11 cellular contexts compared by ENCODE assay signal in genomic region chr2:951224-952006, GRCh38. TPM values are rescaled to one million over a fixed set of nuclear protein-coding genes. Genes with fewer than 3 reads are reported as not detected.
DNase-seq lines count a peak whose midpoint lies in the region; ATAC-seq lines count a peak whose summit lies in the region.
"Had no signal": no experiment of that assay in that cellular context is flagged by ENCODE, and none has a peak within 500 bp of the region (broad histone marks: within the 10 kb centered on the region; RNA-seq: fewer than 3 reads in every experiment).

No MANE protein-coding gene starts in this region.

- peaks cover 17 to 32% of the 10 kb centered on the region in 2 donors for H3K27me3 Mint-ChIP-seq in T-cell

- CTCF ChIA-PET in T-cell (lab: Charles Lee) = interaction anchor here in 1 of 2 donors (0.7 kb wide), 1 partner anchor 595 kb away, joined by 3 read pairs; no protein-coding TSS in a partner anchor

- POLR2A ChIA-PET in T-cell (lab: Charles Lee) = no interaction called here

- ATAC-seq in T-cell (replicated peaks in 1 of 4) (no peak), right cardiac atrium (peak in 1 of 2 donors; percentile 6), sciatic nerve (peak; percentile 7), HG02970 (IDR thresholded peaks at IDR 0.05; ENCODE audit: low FRiP score, unreplicated experiment) (no peak)
- ATAC-seq: HCT116 had no signal

- no peak overlapping the region for H3K27ac ChIP-seq in right cardiac atrium (ENCODE audit: low read length)
- H3K27ac ChIP-seq: KMS-11 had no signal

- H3K9me3 Mint-ChIP-seq in T-cell = no peaks in the 10 kb centered on the region

- no peaks in the 10 kb centered on the region for H3K36me3 Mint-ChIP-seq in T-cell

- WGBS in right cardiac atrium = 13% methylated on average over 34 of the region's 34 CpGs

- no peaks in the 10 kb centered on the region for H3K9me3 ChIP-seq in right cardiac atrium (ENCODE audit: control insufficient read depth, low read length)

- H3K4me3 ChIP-seq in right cardiac atrium (ENCODE audit: low read length) = peak overlapping the region; percentile 70

- H3K27ac Mint-ChIP-seq in T-cell = no peak overlapping the region

- peaks cover 19 to 30% (median 23%) of the 10 kb centered on the region in 3 donors for H3K4me1 Mint-ChIP-seq in T-cell

- intact Hi-C loops in right cardiac atrium (cut with DNase I) = loop anchor here in 2 of 4 donors (5.0 to 10.0 kb wide), 2 partner anchors 591 to 593 kb away; no protein-coding TSS in a partner anchor
- intact Hi-C loops in sciatic nerve (cut with DNase I) = no loop called here

- H3K4me1 ChIP-seq in right cardiac atrium (ENCODE audit: control insufficient read depth, insufficient read depth, low read length) = no peaks in the 10 kb centered on the region

- DNase-seq in ELF-1 (ENCODE audit: low read depth, low spot score) (peak; percentile 35), T-cell (no peak), right cardiac atrium (peak in 1 of 3 donors; percentile 35), sciatic nerve (ENCODE audit: low spot score) (no peak), SHP77 treated with DMSO at 0.1 percent for 48 hours (lab: John Stamatoyannopoulos, UW) (no peak), putamen (ENCODE audit: low spot score) (no peak), GM19238 (ENCODE audit: insufficient read length, low spot score) (no peak)
- DNase-seq: PC-3 had no signal

- H3K4me3 Mint-ChIP-seq in T-cell = peak overlapping the region; percentile 70 to 75 (median 74)

- H3K27me3 ChIP-seq in right cardiac atrium (ENCODE audit: control insufficient read depth, insufficient read depth) = no peaks in the 10 kb centered on the region

RNA-seq across cellular contexts. Expression of gene SNTG2, which starts 0.8 kb away (rescaled TPM):
- total RNA-seq in T-cell = 1 to 10 TPM in 4 of 5 donors, under 1 TPM in 1; 0.86 to 4.8 (median 2.7) TPM
- 1 to 10 TPM in 2 of 4 donors, under 1 TPM in 1, not detected in 1; 0.65 to 2.0 (median 1.2) TPM for total RNA-seq in right cardiac atrium
- polyA plus RNA-seq in right cardiac atrium = 0.34 TPM
- total RNA-seq in sciatic nerve = 4.4 TPM
- total RNA-seq: PC-3 had no signal
